26 cellular contexts compared by ENCODE assay signal in the genomic region with DNA sequence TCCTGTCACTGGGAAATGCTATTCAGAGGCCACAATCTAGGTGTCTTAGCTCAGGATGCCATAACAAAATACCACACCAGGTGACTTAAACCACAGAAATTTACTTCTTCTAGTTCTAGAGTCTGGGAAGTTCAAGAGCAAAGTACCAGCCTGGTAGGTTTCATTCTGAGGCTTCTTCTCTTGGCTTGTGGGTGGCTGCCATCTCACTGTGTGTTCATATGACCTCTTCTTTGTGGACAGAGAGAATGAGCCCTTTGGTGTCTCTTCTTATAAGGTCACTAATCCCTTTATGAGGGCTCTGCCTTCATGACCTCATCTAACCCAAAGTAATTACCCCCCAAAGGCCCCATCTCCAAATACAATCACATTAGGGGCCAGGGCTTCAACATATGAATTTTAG.
"Had no signal": no experiment of that assay in that cellular context is flagged by ENCODE, and none has a peak within 500 bp of the region (broad histone marks: within the 10 kb centered on the region; RNA-seq: fewer than 3 reads in every experiment).

No MANE protein-coding gene starts in this region.

- H3K27ac Mint-ChIP-seq: activated CD4-positive, alpha-beta memory T cell treated with anti-CD3 and anti-CD28 coated beads for 36 hours; activated CD4-positive, alpha-beta T cell treated with anti-CD3 and anti-CD28 coated beads, Interleukin-2, amount 10 ng/mL, durations not matched to agents 24 days and 14 days; activated naive CD8-positive, alpha-beta T cell; brain; nephron; progenitor cell of endocrine pancreas had no signal

- H3K36me3 Mint-ChIP-seq: activated CD4-positive, alpha-beta memory T cell treated with anti-CD3 and anti-CD28 coated beads for 36 hours; activated naive CD8-positive, alpha-beta T cell; brain had no signal

- H3K4me1 ChIP-seq: ascending aorta, colonic mucosa had no signal

- H3K27ac ChIP-seq: ascending aorta, cardiac muscle cell, colonic mucosa, dorsolateral prefrontal cortex, skin epidermis, suprapubic skin, tibial artery, VCaP had no signal

- H3K9me3 Mint-ChIP-seq: activated CD4-positive, alpha-beta memory T cell treated with anti-CD3 and anti-CD28 coated beads for 36 hours; activated CD4-positive, alpha-beta T cell treated with anti-CD3 and anti-CD28 coated beads, Interleukin-2, amount 10 ng/mL, durations not matched to agents 24 days and 14 days; nephron had no signal

- H3K27me3 ChIP-seq: ascending aorta, cardiac muscle cell, colonic mucosa, dorsolateral prefrontal cortex, suprapubic skin, tibial artery had no signal

- DNase-seq: activated CD4-positive, alpha-beta memory T cell treated with anti-CD3 and anti-CD28 coated beads for 36 hours; activated CD4-positive, alpha-beta T cell treated with anti-CD3 and anti-CD28 coated beads, Interleukin-2, amount 10 ng/mL, durations not matched to agents 24 days and 14 days; activated effector memory CD4-positive, alpha-beta T cell treated with Interleukin-2 at 50 U/mL for 16 hours; activated naive CD4-positive, alpha-beta T cell treated with Interleukin-2 at 50 U/mL for 16 hours; activated T-cell treated with anti-CD3 and anti-CD28 coated beads, Interleukin-2, amount 50 U/mL, for 48 hours; cerebellar nuclear complex; colonic mucosa; effector memory CD4-positive, alpha-beta T cell; left colon; mammary epithelial cell; stimulated activated CD4-positive, alpha-beta T cell treated with anti-CD3 and anti-CD28 coated beads, Interleukin-12 subunit alpha, Interleukin-12 subunit beta, amount 100 ng/mL, for 4 hours; stimulated activated CD4-positive, alpha-beta T cell treated with anti-CD3 and anti-CD28 coated beads, Interleukin-4, amount 100 ng/mL, for 1 hour; T-helper 9 cell; tibial artery had no signal

- H3K4me3 ChIP-seq: ascending aorta, cardiac muscle cell, colonic mucosa, dorsolateral prefrontal cortex, skin epidermis, suprapubic skin, tibial artery had no signal

- H3K36me3 ChIP-seq: ascending aorta, cardiac muscle cell, colonic mucosa, suprapubic skin, tibial artery had no signal

- H3K9me3 ChIP-seq: ascending aorta, colonic mucosa, suprapubic skin, tibial artery had no signal

- ATAC-seq: activated CD4-positive, CD25-positive, alpha-beta regulatory T cell treated with anti-CD3 and anti-CD28 coated beads, Interleukin-2, amount 50 U/mL, for 24 hours; left colon; sciatic nerve had no signal

- H3K4me3 Mint-ChIP-seq: activated CD4-positive, alpha-beta memory T cell treated with anti-CD3 and anti-CD28 coated beads for 36 hours; activated CD4-positive, alpha-beta T cell treated with anti-CD3 and anti-CD28 coated beads, Interleukin-2, amount 10 ng/mL, durations not matched to agents 24 days and 14 days; activated naive CD8-positive, alpha-beta T cell; brain; nephron had no signal

- H3K27me3 Mint-ChIP-seq: brain had no signal
